Comparison of ENCODE assay signal across 2 cellular contexts in genomic region chr10:13869295-13869664, GRCh38.
TF ChIP-seq lines count a peak whose summit lies in the region.

No MANE protein-coding gene starts in this region.

TF ChIP-seq in IMR-90, 13 proteins besides CTCF, POLR2A, EP300 and RAD21 (continued from another document):
- TF ChIP-seq RFX5 (IDR thresholded peaks at IDR 0.05; ENCODE audit: low read depth, low read length) (no peak), FOS (IDR thresholded peaks at IDR 0.05; ENCODE audit: low read depth, low read length) (no peak), ELK1 (IDR thresholded peaks at IDR 0.05; ENCODE audit: borderline replicate concordance, low read depth, low read length) (no peak), SMC3 (IDR thresholded peaks at IDR 0.05; ENCODE audit: low read depth, low read length) (no peak), BHLHE40 (IDR thresholded peaks at IDR 0.05; ENCODE audit: low read depth, low read length) (no peak), CHD1 (IDR thresholded peaks at IDR 0.05; ENCODE audit: low read depth, low read length) (no peak), CEBPB (IDR thresholded peaks at IDR 0.05; ENCODE audit: low read depth, low read length) (no peak), RCOR1 (IDR thresholded peaks at IDR 0.05; ENCODE audit: insufficient replicate concordance, low read length) (no peak), USF2 (IDR thresholded peaks at IDR 0.05; ENCODE audit: low read depth, low read length) (no peak)
TF ChIP-seq in IMR-90: peak in this region for 0.

TF ChIP-seq in SK-N-SH treated with all-trans-retinoic acid at 6 μM for 48 hours, 23 proteins besides CTCF, POLR2A, EP300 and RAD21 (continued from another document):
- no peak for TF ChIP-seq SNAI2 (CRISPR knock-in tag; IDR thresholded peaks at IDR 0.05)
- TF ChIP-seq TCF4 (CRISPR knock-in tag; IDR thresholded peaks at IDR 0.05; ENCODE audit: borderline replicate concordance): no peak
- no peak for TF ChIP-seq CREB5 (CRISPR knock-in tag; IDR thresholded peaks at IDR 0.05; ENCODE audit: low read depth)
- no peak for TF ChIP-seq POU6F1 (CRISPR knock-in tag; IDR thresholded peaks at IDR 0.05; ENCODE audit: borderline replicate concordance, low read depth)
- no peak for TF ChIP-seq BACH2 (CRISPR knock-in tag; IDR thresholded peaks at IDR 0.05; ENCODE audit: borderline replicate concordance)
- TF ChIP-seq GLIS3 (CRISPR knock-in tag; IDR thresholded peaks at IDR 0.05): no peak
- TF ChIP-seq CSRNP3 (CRISPR knock-in tag; IDR thresholded peaks at IDR 0.05): no peak
